In genomic region chr16:71845639-71846431, GRCh38 we compare ENCODE assay signal across 1 cellular context.
TF ChIP-seq lines count a peak whose summit lies in the region.

Gene ATXN1L, plus strand, starts transcription at chr16:71845976. Its CDS starts 3,765 bp downstream, at chr16:71849741.

TF ChIP-seq in GM23338, 12 proteins besides CTCF, POLR2A, EP300 and RAD21 (continued from another document):
- no peak for TF ChIP-seq ZNF462 (CRISPR knock-in tag; IDR thresholded peaks at IDR 0.05)
